In genomic region chr19:47023448-47023794, GRCh38 we compare ENCODE assay signal across 21 cellular contexts. TPM values are rescaled to one million over a fixed set of nuclear protein-coding genes. Genes with fewer than 3 reads are reported as not detected.
DNase-seq lines count a peak whose midpoint lies in the region; ATAC-seq, FAIRE-seq and TF ChIP-seq lines count a peak whose summit lies in the region.
"Had no signal": no experiment of that assay in that cellular context is flagged by ENCODE, and none has a peak within 500 bp of the region (broad histone marks: within the 10 kb centered on the region; RNA-seq: fewer than 3 reads in every experiment).

No MANE protein-coding gene starts in this region.

- ATAC-seq in right lobe of liver (peak; percentile 15 to 42 (median 22)), HepG2 (no peak)
- no peak for ATAC-seq in effector memory CD8-positive, alpha-beta T cell (replicated peaks)
- ATAC-seq: CD8-positive, alpha-beta T cell; heart left ventricle had no signal

- in situ Hi-C loops in HepG2 (cut with HindIII; ENCODE audit: extremely low pct_ligation_motif_present, low pct_unique_long_range_greater_than_20kb): loop anchor here (10.0 kb wide), 1 partner anchor 101 kb away; no protein-coding TSS in a partner anchor

- peaks cover 15% of the 10 kb centered on the region in 2 donors for H3K4me1 Mint-ChIP-seq in effector memory CD8-positive, alpha-beta T cell (ENCODE audit: low read depth in 2 of 2)

- H2AFZ ChIP-seq in HepG2 (ENCODE audit: low read length) (no peak overlapping the region), endothelial cell of umbilical vein (ENCODE audit: low read depth, low read length) (no peak overlapping the region)

- H3K9ac ChIP-seq in HepG2 (ENCODE audit: insufficient read depth, low read depth, low read length) (no peak overlapping the region), endothelial cell of umbilical vein (replicated peaks; ENCODE audit: extremely low read depth, insufficient read depth, low read length) (no peak overlapping the region)

- H3K27me3 Mint-ChIP-seq in effector memory CD8-positive, alpha-beta T cell: peaks cover 59 to 95% of the 10 kb centered on the region in 2 donors

- H3K9me3 ChIP-seq in right lobe of liver (no peaks in the 10 kb centered on the region), HepG2 (ENCODE audit: low read length) (no peaks in the 10 kb centered on the region), endothelial cell of umbilical vein (replicated peaks; ENCODE audit: control insufficient read depth, insufficient read depth, low read length) (no peaks in the 10 kb centered on the region)
- H3K9me3 ChIP-seq: heart left ventricle, MG63, uterus had no signal

- FAIRE-seq in HepG2 (lab: Jason Lieb, UNC): no peak
- no peak for FAIRE-seq in endothelial cell of umbilical vein (lab: Jason Lieb, UNC)
- FAIRE-seq: bronchial epithelial cell, G401.6 had no signal

- TF ChIP-seq EP300 in HepG2 (IDR thresholded peaks at IDR 0.05; ENCODE audit: low read depth in 2 of 2, low read length in 2 of 2) (no peak), HepG2 (CRISPR knock-in tag; IDR thresholded peaks at IDR 0.05; ENCODE audit: borderline replicate concordance) (no peak)

- TF ChIP-seq RAD21 in HepG2 (CRISPR knock-in tag; IDR thresholded peaks at IDR 0.05): no peak

- H3K27me3 ChIP-seq in right lobe of liver (peaks cover 0 to 23% of the 10 kb centered on the region in 2 donors), HepG2 (ENCODE audit: control insufficient read depth in 1 of 2, insufficient read depth in 2 of 2, low read length in 2 of 2) (peaks cover 1 to 11% of the 10 kb centered on the region in 2 experiments; a peak in 1 of 5 replicates), endothelial cell of umbilical vein (ENCODE audit: control insufficient read depth in 2 of 2, insufficient read depth in 2 of 2, low read length in 2 of 2) (peaks cover 43 to 49% of the 10 kb centered on the region in 2 experiments)

- intact Hi-C loops in right lobe of liver (cut with DNase I): no loop called here
- intact Hi-C loops in HepG2 (cut with micrococcal nuclease; ENCODE audit: unreplicated experiment): no loop called here
- intact Hi-C loops in endothelial cell of umbilical vein (cut with micrococcal nuclease): no loop called here

- H3K79me2 ChIP-seq in HepG2 (ENCODE audit: insufficient read depth, low read length) (no peaks in the 10 kb centered on the region), endothelial cell of umbilical vein (ENCODE audit: control insufficient read depth, insufficient read depth, low read length) (no peaks in the 10 kb centered on the region)

- CTCF ChIA-PET in HepG2 (lab: Yijun Ruan, JAX; ENCODE audit: low intra/inter-chr PET ratio, low total read pairs): no interaction called here
- CTCF ChIA-PET in endothelial cell of umbilical vein (lab: Charles Lee): interaction anchor here (1.0 to 3.5 kb wide), 2 partner anchors 10 to 11 kb away, joined by 3 to 29 read pairs; no protein-coding TSS in a partner anchor

- dilution Hi-C loops in endothelial cell of umbilical vein (cut with MboI; ENCODE audit: extremely low pct_ligation_motif_present, low sequenced_read_pairs): no loop called here

- H3K27ac Mint-ChIP-seq in effector memory CD8-positive, alpha-beta T cell: no peak overlapping the region
- H3K27ac Mint-ChIP-seq: activated naive CD8-positive, alpha-beta T cell treated with anti-CD3 and anti-CD28 coated beads, Interleukin-2, amount 10 ng/mL, durations not matched to agents 7 days and 5 days; activated T-helper 1 cell treated with anti-CD3 and anti-CD28 coated beads, Interleukin-12 subunit alpha, Interleukin-12 subunit beta, Interleukin-2, Interleukin-4 antibody, amounts not matched to agents 30 ng/mL and 10 ng/mL and 1 ng/mL, durations not matched to agents 14 hours and 24 hours and 36 hours; CD8-positive, alpha-beta T cell had no signal

- H3K4me1 ChIP-seq in right lobe of liver (peaks cover 0 to 19% (median 2%) of the 10 kb centered on the region in 4 donors), HepG2 (ENCODE audit: insufficient read depth, low read length) (peaks cover 24% of the 10 kb centered on the region), endothelial cell of umbilical vein (ENCODE audit: control insufficient read depth, extremely low read depth, insufficient read depth, low read length) (peaks cover 17% of the 10 kb centered on the region)

- no peak for TF ChIP-seq CTCF in right lobe of liver (IDR thresholded peaks at IDR 0.05)
- TF ChIP-seq CTCF in HepG2 (CRISPR knock-in tag; IDR thresholded peaks at IDR 0.05): no peak
- no peak for TF ChIP-seq CTCF in endothelial cell of umbilical vein (IDR thresholded peaks at IDR 0.05; ENCODE audit: extremely low read depth in 1 of 2, insufficient read depth in 1 of 2, low read depth in 1 of 2, low read length in 2 of 2)
- TF ChIP-seq CTCF in foreskin fibroblast (IDR thresholded peaks at IDR 0.05; ENCODE audit: low read depth, low read length): no peak

- TF ChIP-seq POLR2A in right lobe of liver (IDR thresholded peaks at IDR 0.05) (no peak), HepG2 (IDR thresholded peaks at IDR 0.05; ENCODE audit: insufficient read depth in 1 of 2, low read depth in 2 of 2, low read length in 2 of 2) (no peak), endothelial cell of umbilical vein (IDR thresholded peaks at IDR 0.05; ENCODE audit: low read depth, low read length) (no peak)

- WGBS in right lobe of liver (ENCODE audit: insufficient coverage, low coverage, low lambda C conversion rate, missing lambda C conversion rate): 34% methylated on average over 4 of the region's 7 CpGs
- WGBS in HepG2 (ENCODE audit: low lambda C conversion rate): 79% methylated on average over 7 of the region's 7 CpGs

- POLR2A ChIA-PET in HepG2 (lab: Yijun Ruan, JAX): no interaction called here
- POLR2A ChIA-PET in endothelial cell of umbilical vein (lab: Charles Lee): no interaction called here

- BruUV-seq in HepG2 (replicated peaks; lab: Mats Ljungman, UMichigan): no TSS peak
- no TSS peak for BruUV-seq in endothelial cell of umbilical vein (replicated peaks; lab: Mats Ljungman, UMichigan)

- peaks cover 7% of the 10 kb centered on the region for H3K36me3 Mint-ChIP-seq in effector memory CD8-positive, alpha-beta T cell (ENCODE audit: insufficient read depth)
- H3K36me3 Mint-ChIP-seq: activated naive CD8-positive, alpha-beta T cell treated with anti-CD3 and anti-CD28 coated beads, Interleukin-2, amount 10 ng/mL, durations not matched to agents 7 days and 5 days; CD8-positive, alpha-beta T cell had no signal

- H4K20me1 ChIP-seq in HepG2 (ENCODE audit: insufficient read depth, low read length) (no peaks in the 10 kb centered on the region), endothelial cell of umbilical vein (replicated peaks; ENCODE audit: control insufficient read depth, extremely low read depth, insufficient read depth, low read length) (no peaks in the 10 kb centered on the region)

- H3K27ac ChIP-seq in right lobe of liver: no peak overlapping the region
- H3K27ac ChIP-seq in HepG2 (ENCODE audit: extremely low read length, insufficient read depth, low read length): no peak overlapping the region
- H3K27ac ChIP-seq in endothelial cell of umbilical vein (ENCODE audit: insufficient read depth, low read depth, low read length): no peak overlapping the region
- H3K27ac ChIP-seq: heart left ventricle, uterus had no signal

- H3K36me3 ChIP-seq in right lobe of liver: no peaks in the 10 kb centered on the region
- H3K36me3 ChIP-seq in HepG2 (replicated peaks in 1 of 2; ENCODE audit: control insufficient read depth in 1 of 2, insufficient read depth in 2 of 2, low read length in 2 of 2): no peaks in the 10 kb centered on the region
- H3K36me3 ChIP-seq in endothelial cell of umbilical vein (ENCODE audit: control insufficient read depth in 2 of 2, extremely low read depth in 1 of 2, insufficient read depth in 2 of 2, low read length in 2 of 2): no peaks in the 10 kb centered on the region
- H3K36me3 ChIP-seq: heart left ventricle, MG63, uterus had no signal

- H3K4me3 Mint-ChIP-seq in effector memory CD8-positive, alpha-beta T cell: peak overlapping the region in 1 of 2 donors; percentile 45
- H3K4me3 Mint-ChIP-seq: activated naive CD8-positive, alpha-beta T cell treated with anti-CD3 and anti-CD28 coated beads, Interleukin-2, amount 10 ng/mL, durations not matched to agents 7 days and 5 days; activated T-helper 1 cell treated with anti-CD3 and anti-CD28 coated beads, Interleukin-12 subunit alpha, Interleukin-12 subunit beta, Interleukin-2, Interleukin-4 antibody, amounts not matched to agents 30 ng/mL and 10 ng/mL and 1 ng/mL, durations not matched to agents 14 hours and 24 hours and 36 hours; CD8-positive, alpha-beta T cell had no signal

- no peaks in the 10 kb centered on the region for H3K9me1 ChIP-seq in endothelial cell of umbilical vein (replicated peaks; ENCODE audit: control insufficient read depth, extremely low read depth, insufficient read depth, low read length)

- H3K4me3 ChIP-seq in right lobe of liver (no peak overlapping the region), HepG2 (replicated peaks in 1 of 3; ENCODE audit: insufficient read depth in 1 of 3, low read depth in 2 of 3, low read length in 3 of 3) (no peak overlapping the region), endothelial cell of umbilical vein (replicated peaks in 1 of 3; ENCODE audit: insufficient read depth in 1 of 3, low read depth in 1 of 3, low read length in 3 of 3) (no peak overlapping the region), foreskin fibroblast (ENCODE audit: low read depth in 1 of 2, low read length in 2 of 2) (no peak overlapping the region)
- H3K4me3 ChIP-seq: heart left ventricle, MG63, uterus had no signal

- no peak overlapping the region for H3K4me2 ChIP-seq in HepG2 (ENCODE audit: low read depth, low read length)
- no peak overlapping the region for H3K4me2 ChIP-seq in endothelial cell of umbilical vein (ENCODE audit: insufficient read depth, low read length)

- no peaks in the 10 kb centered on the region for H3K9me3 Mint-ChIP-seq in effector memory CD8-positive, alpha-beta T cell
- H3K9me3 Mint-ChIP-seq: activated naive CD8-positive, alpha-beta T cell treated with anti-CD3 and anti-CD28 coated beads, Interleukin-2, amount 10 ng/mL, durations not matched to agents 7 days and 5 days; activated T-helper 1 cell treated with anti-CD3 and anti-CD28 coated beads, Interleukin-12 subunit alpha, Interleukin-12 subunit beta, Interleukin-2, Interleukin-4 antibody, amounts not matched to agents 30 ng/mL and 10 ng/mL and 1 ng/mL, durations not matched to agents 14 hours and 24 hours and 36 hours; CD8-positive, alpha-beta T cell had no signal

- no peak for DNase-seq in right lobe of liver
- DNase-seq in HepG2 (ENCODE audit: low spot score): no peak
- DNase-seq in NCI-H82 (lab: John Stamatoyannopoulos, UW): peak; percentile 93
- no peak for DNase-seq in endothelial cell of umbilical vein (ENCODE audit: low read depth, low spot score)
- no peak for DNase-seq in NCI-H1694 (lab: John Stamatoyannopoulos, UW)
- no peak for DNase-seq in foreskin fibroblast
- no peak for DNase-seq in amniotic stem cell (lab: John Stamatoyannopoulos, UW)
- DNase-seq in effector memory CD8-positive, alpha-beta T cell: no peak
- DNase-seq: activated CD8-positive, alpha-beta memory T cell treated with anti-CD3 and anti-CD28 coated beads for 24 hours; activated naive CD8-positive, alpha-beta T cell treated with anti-CD3 and anti-CD28 coated beads, Interleukin-2, amount 10 ng/mL, durations not matched to agents 7 days and 5 days; CD8-positive, alpha-beta T cell; heart left ventricle; MG63; NCI-H2029 treated with DMSO at 0.1 percent for 48 hours; SIG-M5; uterus had no signal

RNA-seq across cellular contexts. Expression of gene NPAS1, which starts 3.8 kb away (rescaled TPM):
- total RNA-seq in right lobe of liver: 1 to 10 TPM in 2 of 6 experiments, not detected in 4; 1.3 to 1.7 TPM
- 0.29 and 0.35 TPM in 2 replicates for total RNA-seq in HepG2 (2016; rRNA removed; fragmentation: Illumina TruSeq; extraction: Trizol)
- total RNA-seq in HepG2 (2016; cell fraction: cytosol; rRNA removed; fragmentation: Illumina TruSeq; extraction: Trizol; ENCODE audit: low read depth): 0.26 and 0.51 TPM in 2 replicates
- total RNA-seq in HepG2 (2016; cell fraction: insoluble cytoplasmic fraction; rRNA removed; fragmentation: Illumina TruSeq; extraction: Trizol): 0.16 and 0.30 TPM in 2 replicates
- total RNA-seq in HepG2 (2016; cell fraction: membrane; rRNA removed; fragmentation: Illumina TruSeq; extraction: Trizol): 0.59 and 0.76 TPM in 2 replicates
- not detected in 2 replicates for total RNA-seq in HepG2 (2016; cell fraction: nucleus; rRNA removed; fragmentation: Illumina TruSeq; extraction: Trizol)
- 2.9 and 3.9 TPM in 2 replicates for polyA plus RNA-seq in HepG2 (2011; rRNA removed)
- 2.3 and 4.0 TPM in 2 replicates for polyA plus RNA-seq in HepG2 (2011; cell fraction: cytosol; rRNA removed)
- 13.1 and 15.5 TPM in 2 replicates for polyA plus RNA-seq in HepG2 (2011; cell fraction: nucleus; rRNA removed)
- polyA plus RNA-seq in HepG2 (2012): 1.2 and 2.2 TPM in 2 replicates
- polyA plus RNA-seq in HepG2 (2016; cell fraction: cytosol; fragmentation: Illumina TruSeq; extraction: Trizol; ENCODE audit: low read depth): 0.76 and 1.1 TPM in 2 replicates
- 0.19 and 0.53 TPM in 2 replicates for polyA plus RNA-seq in HepG2 (2016; cell fraction: insoluble cytoplasmic fraction; fragmentation: Illumina TruSeq; extraction: Trizol; ENCODE audit: low read depth)
- 0.69 and 1.1 TPM in 2 replicates for polyA plus RNA-seq in HepG2 (2016; cell fraction: membrane; fragmentation: Illumina TruSeq; extraction: Trizol; ENCODE audit: low read depth)
- 1.2 TPM in 1 of 2 replicates, not detected in the other for polyA plus RNA-seq in HepG2 (2016; cell fraction: nucleus; fragmentation: Illumina TruSeq; extraction: Trizol; ENCODE audit: insufficient read depth, low read depth)
- polyA minus RNA-seq in HepG2 (2011; rRNA and poly(A)+ RNA removed; ENCODE audit: low replicate concordance): 0.70 and 4.4 TPM in 2 replicates
- polyA minus RNA-seq in HepG2 (2011; cell fraction: cytosol; rRNA and poly(A)+ RNA removed): 1.1 and 2.8 TPM in 2 replicates
- 0.99 and 1.8 TPM in 2 replicates for polyA minus RNA-seq in HepG2 (2011; cell fraction: nucleus; rRNA and poly(A)+ RNA removed)
- total RNA-seq in endothelial cell of umbilical vein: 0.62 TPM in 1 of 2 replicates, not detected in the other
- polyA plus RNA-seq in endothelial cell of umbilical vein: 0.18 and 0.40 TPM in 2 replicates
- polyA plus RNA-seq in endothelial cell of umbilical vein (2011; cell fraction: cytosol; rRNA removed): 0.13 and 0.24 TPM in 2 replicates
- 0.20 and 0.24 TPM in 2 replicates for polyA plus RNA-seq in endothelial cell of umbilical vein (2011; cell fraction: nucleus; rRNA removed)
- polyA plus RNA-seq in endothelial cell of umbilical vein (2012): 0.20 and 0.67 TPM in 2 replicates
- polyA minus RNA-seq in endothelial cell of umbilical vein: not detected in 2 replicates
- 1.5 TPM for polyA minus RNA-seq in endothelial cell of umbilical vein (2011; cell fraction: cytosol; rRNA and poly(A)+ RNA removed)
- not detected in 2 replicates for polyA minus RNA-seq in endothelial cell of umbilical vein (2011; cell fraction: nucleus; rRNA and poly(A)+ RNA removed)
- total RNA-seq: dermis microvascular lymphatic vessel endothelial cell, HT1080, uterus had no signal

RNA-seq across cellular contexts. Expression of gene TMEM160, which starts 25.0 kb away (rescaled TPM):
- total RNA-seq in right lobe of liver (10 to 100 TPM; 12.3 to 37.0 (median 17.2) TPM), HepG2 (2016; rRNA removed; fragmentation: Illumina TruSeq; extraction: Trizol) (18.0 and 26.7 TPM in 2 replicates), endothelial cell of umbilical vein (40.4 and 43.1 TPM in 2 replicates)
- total RNA-seq in HepG2 (2016; cell fraction: cytosol; rRNA removed; fragmentation: Illumina TruSeq; extraction: Trizol; ENCODE audit: low read depth): 44.8 and 45.5 TPM in 2 replicates
- 18.4 and 20.4 TPM in 2 replicates for total RNA-seq in HepG2 (2016; cell fraction: insoluble cytoplasmic fraction; rRNA removed; fragmentation: Illumina TruSeq; extraction: Trizol)
- 36.3 and 50.1 TPM in 2 replicates for total RNA-seq in HepG2 (2016; cell fraction: membrane; rRNA removed; fragmentation: Illumina TruSeq; extraction: Trizol)
- total RNA-seq in HepG2 (2016; cell fraction: nucleus; rRNA removed; fragmentation: Illumina TruSeq; extraction: Trizol): 6.1 and 8.2 TPM in 2 replicates
- polyA plus RNA-seq in HepG2 (2011; rRNA removed) (5.2 and 7.0 TPM in 2 replicates), endothelial cell of umbilical vein (79.9 and 103 TPM in 2 replicates)
- 9.2 and 27.5 TPM in 2 replicates for polyA plus RNA-seq in HepG2 (2011; cell fraction: cytosol; rRNA removed)
- 8.8 and 9.4 TPM in 2 replicates for polyA plus RNA-seq in HepG2 (2011; cell fraction: nucleus; rRNA removed)
- 2.5 and 4.4 TPM in 2 replicates for polyA plus RNA-seq in HepG2 (2012)
- polyA plus RNA-seq in HepG2 (2016; cell fraction: cytosol; fragmentation: Illumina TruSeq; extraction: Trizol; ENCODE audit: low read depth): 46.7 and 50.4 TPM in 2 replicates
- polyA plus RNA-seq in HepG2 (2016; cell fraction: insoluble cytoplasmic fraction; fragmentation: Illumina TruSeq; extraction: Trizol; ENCODE audit: low read depth): 13.9 and 21.8 TPM in 2 replicates
- polyA plus RNA-seq in HepG2 (2016; cell fraction: membrane; fragmentation: Illumina TruSeq; extraction: Trizol; ENCODE audit: low read depth): 29.2 and 30.8 TPM in 2 replicates
- polyA plus RNA-seq in HepG2 (2016; cell fraction: nucleus; fragmentation: Illumina TruSeq; extraction: Trizol; ENCODE audit: insufficient read depth, low read depth): 13.4 and 18.2 TPM in 2 replicates
- polyA minus RNA-seq in HepG2 (2011; rRNA and poly(A)+ RNA removed; ENCODE audit: low replicate concordance): 9.5 and 9.9 TPM in 2 replicates
- polyA minus RNA-seq in HepG2 (2011; cell fraction: cytosol; rRNA and poly(A)+ RNA removed): 3.5 and 4.8 TPM in 2 replicates
- polyA minus RNA-seq in HepG2 (2011; cell fraction: nucleus; rRNA and poly(A)+ RNA removed): 1.1 and 2.2 TPM in 2 replicates
- polyA plus RNA-seq in endothelial cell of umbilical vein (2011; cell fraction: cytosol; rRNA removed): 23.0 and 33.0 TPM in 2 replicates
- 7.4 and 9.2 TPM in 2 replicates for polyA plus RNA-seq in endothelial cell of umbilical vein (2011; cell fraction: nucleus; rRNA removed)
- polyA plus RNA-seq in endothelial cell of umbilical vein (2012): 13.1 and 28.1 TPM in 2 replicates
- 3.7 and 4.3 TPM in 2 replicates for polyA minus RNA-seq in endothelial cell of umbilical vein
- 31.9 TPM for polyA minus RNA-seq in endothelial cell of umbilical vein (2011; cell fraction: cytosol; rRNA and poly(A)+ RNA removed)
- polyA minus RNA-seq in endothelial cell of umbilical vein (2011; cell fraction: nucleus; rRNA and poly(A)+ RNA removed): 1.8 and 3.9 TPM in 2 replicates

Comparison
In these comparisons a context has a peak if more than half of its experiments do, and no peak if none do; other contexts are left out.
1. ATAC-seq: peak in right lobe of liver (4 of 4); none in HepG2 (single experiment) and effector memory CD8-positive, alpha-beta T cell (single experiment).